9 cellular contexts compared by ENCODE assay signal in genomic region chr19:45419396-45419795, GRCh38. TPM values are rescaled to one million over a fixed set of nuclear protein-coding genes. Genes with fewer than 3 reads are reported as not detected.
A peak's percentile ranks its signal among the peaks of the same experiment; 100 is the strongest.
DNase-seq lines count a peak whose midpoint lies in the region; ATAC-seq, FAIRE-seq and TF ChIP-seq lines count a peak whose summit lies in the region.
"Had no signal": no experiment of that assay in that cellular context is flagged by ENCODE, and none has a peak within 500 bp of the region (broad histone marks: within the 10 kb centered on the region; RNA-seq: fewer than 3 reads in every experiment).

No MANE protein-coding gene starts in this region.

- ATAC-seq in GM21367 (IDR thresholded peaks at IDR 0.05; ENCODE audit: unreplicated experiment) = peak; percentile 50
- ATAC-seq: foreskin keratinocyte had no signal

- DNase-seq in GM12892 (ENCODE audit: insufficient read length) = peak; percentile 86
- DNase-seq in LHCN-M2 (ENCODE audit: low read depth) = peak; percentile 57
- no peak for DNase-seq in NCI-H748 treated with DMSO at 0.1 percent for 48 hours (lab: John Stamatoyannopoulos, UW)
- DNase-seq in dermis blood vessel endothelial cell = no peak
- DNase-seq in activated CD4-positive, alpha-beta T cell treated with anti-CD3 and anti-CD28 coated beads, Interleukin-2, amount 50 U/mL, for 4 hours = no peak
- DNase-seq in frontal cortex (ENCODE audit: low spot score in 2 of 2) = no peak
- DNase-seq: foreskin keratinocyte had no signal

- peak overlapping the region; percentile 52 for H3K27ac ChIP-seq in layer of hippocampus (ENCODE audit: low read depth, low read length)
- H3K27ac ChIP-seq: foreskin keratinocyte had no signal

- TF ChIP-seq POLR2A in GM12892 (IDR thresholded peaks at IDR 0.05; ENCODE audit: low read depth, low read length) = peak; percentile 55; the same call in 1 of the 2 replicates

- FAIRE-seq in GM12892 (lab: Jason Lieb, UNC) = peak; percentile 96
- FAIRE-seq in frontal cortex (lab: Jason Lieb, UNC) = no peak

- H3K27me3 ChIP-seq in layer of hippocampus (ENCODE audit: control insufficient read depth, insufficient read depth, low read length) = no peaks in the 10 kb centered on the region
- H3K27me3 ChIP-seq: foreskin keratinocyte had no signal

RNA-seq across cellular contexts. Expression of gene ERCC1, which starts 4.3 kb away (rescaled TPM):
- 39.3 TPM for polyA plus RNA-seq in GM12892 (2012; ENCODE audit: missing spikeins)
- 132 and 148 TPM in 2 replicates for total RNA-seq in LHCN-M2 (2014; rRNA removed)
- 136 TPM for polyA plus RNA-seq in LHCN-M2 (2012)
- 56.5 and 63.1 TPM in 2 replicates for total RNA-seq in dermis blood vessel endothelial cell
- total RNA-seq in frontal cortex = 55.0 TPM

RNA-seq across cellular contexts. Expression of gene POLR1G, which starts 13.0 kb away (rescaled TPM):
- 4.4 TPM for polyA plus RNA-seq in GM12892 (2012; ENCODE audit: missing spikeins)
- 21.4 and 24.6 TPM in 2 replicates for total RNA-seq in LHCN-M2 (2014; rRNA removed)
- 10.0 TPM for polyA plus RNA-seq in LHCN-M2 (2012)
- 9.5 and 15.2 TPM in 2 replicates for total RNA-seq in dermis blood vessel endothelial cell
- 3.7 TPM for total RNA-seq in frontal cortex

RNA-seq across cellular contexts. Expression of gene PPP1R13L, which starts 14.5 kb away (rescaled TPM):
- 4.6 TPM for polyA plus RNA-seq in GM12892 (2012; ENCODE audit: missing spikeins)
- 0.64 and 0.92 TPM in 2 replicates for total RNA-seq in LHCN-M2 (2014; rRNA removed)
- 3.8 TPM for polyA plus RNA-seq in LHCN-M2 (2012)
- 10.9 and 21.0 TPM in 2 replicates for total RNA-seq in dermis blood vessel endothelial cell
- total RNA-seq in frontal cortex = under 0.01 TPM

RNA-seq across cellular contexts. Expression of gene FOSB, which starts 48.4 kb away (rescaled TPM):
- 1.1 TPM for polyA plus RNA-seq in GM12892 (2012; ENCODE audit: missing spikeins)
- 0.32 and 0.34 TPM in 2 replicates for total RNA-seq in LHCN-M2 (2014; rRNA removed)
- 0.24 TPM for polyA plus RNA-seq in LHCN-M2 (2012)
- 0.65 and 23.8 TPM in 2 replicates for total RNA-seq in dermis blood vessel endothelial cell
- 2.0 TPM for total RNA-seq in frontal cortex

RNA-seq across cellular contexts. Expression of gene ERCC2, which starts 49.0 kb away (rescaled TPM):
- 12.0 TPM for polyA plus RNA-seq in GM12892 (2012; ENCODE audit: missing spikeins)
- total RNA-seq in LHCN-M2 (2014; rRNA removed) (29.2 and 30.6 TPM in 2 replicates), dermis blood vessel endothelial cell (16.3 and 24.5 TPM in 2 replicates), frontal cortex (14.3 TPM)
- 51.0 TPM for polyA plus RNA-seq in LHCN-M2 (2012)

Comparison
In these comparisons a context has a peak if more than half of its experiments do, and no peak if none do; other contexts are left out.
1. DNase-seq: peak in GM12892 (single experiment) and LHCN-M2 (single experiment); none in NCI-H748 treated with DMSO at 0.1 percent for 48 hours (single experiment), dermis blood vessel endothelial cell (single experiment), activated CD4-positive, alpha-beta T cell treated with anti-CD3 and anti-CD28 coated beads, Interleukin-2, amount 50 U/mL, for 4 hours (0 of 2) and frontal cortex (0 of 2).